Comparison of ENCODE assay signal across 18 cellular contexts in genomic region chr10:80996615-80997193, GRCh38.
A peak's percentile ranks its signal among the peaks of the same experiment; 100 is the strongest.
DNase-seq lines count a peak whose midpoint lies in the region; ATAC-seq, FAIRE-seq and TF ChIP-seq lines count a peak whose summit lies in the region.
"Had no signal": no experiment of that assay in that cellular context is flagged by ENCODE, and none has a peak within 500 bp of the region (broad histone marks: within the 10 kb centered on the region; RNA-seq: fewer than 3 reads in every experiment).

No MANE protein-coding gene starts in this region.

- H3K27me3 ChIP-seq in SJCRH30: no peaks in the 10 kb centered on the region
- H3K27me3 ChIP-seq in aorta (ENCODE audit: control insufficient read depth in 1 of 2, insufficient read depth in 2 of 2, low read length in 1 of 2): no peaks in the 10 kb centered on the region
- H3K27me3 ChIP-seq: Peyer's patch had no signal

- H3K27ac ChIP-seq in SJCRH30 (no peak overlapping the region), kidney (ENCODE audit: low read depth in 2 of 2, low read length in 2 of 2) (no peak overlapping the region), aorta (ENCODE audit: low read depth in 1 of 2, low read length in 2 of 2) (no peak overlapping the region)
- H3K27ac ChIP-seq: Peyer's patch had no signal

- H3K4me3 ChIP-seq in SJCRH30 (no peak overlapping the region), kidney (ENCODE audit: low read length in 2 of 2) (no peak overlapping the region), aorta (ENCODE audit: low read length in 2 of 2) (no peak overlapping the region)
- H3K4me3 ChIP-seq: Peyer's patch had no signal

- 37 to 38% methylated on average over 7 of the region's 7 CpGs for WGBS in aorta, 2 donors

- FAIRE-seq in kidney (lab: Jason Lieb, UNC): no peak
- no peak for FAIRE-seq in RCC 7860 (lab: Jason Lieb, UNC)
- FAIRE-seq: H54 had no signal

- H3K36me3 ChIP-seq in SJCRH30 (no peaks in the 10 kb centered on the region), kidney (ENCODE audit: control insufficient read depth in 1 of 2, insufficient read depth in 2 of 2, low read length in 2 of 2) (no peaks in the 10 kb centered on the region), aorta (ENCODE audit: control insufficient read depth in 1 of 2, insufficient read depth in 2 of 2, low read length in 1 of 2) (no peaks in the 10 kb centered on the region)
- H3K36me3 ChIP-seq: Peyer's patch had no signal

- no peak overlapping the region for H3K9ac ChIP-seq in kidney (ENCODE audit: low read length in 2 of 2)

- H3K4me1 ChIP-seq in SJCRH30: no peaks in the 10 kb centered on the region
- no peaks in the 10 kb centered on the region for H3K4me1 ChIP-seq in kidney (ENCODE audit: control insufficient read depth in 1 of 2, insufficient read depth in 1 of 2, low read depth in 1 of 2, low read length in 2 of 2)
- H3K4me1 ChIP-seq in aorta (ENCODE audit: control insufficient read depth in 1 of 2, insufficient read depth in 2 of 2, low read length in 2 of 2): no peaks in the 10 kb centered on the region
- H3K4me1 ChIP-seq: Peyer's patch had no signal

- TF ChIP-seq CTCF in kidney (IDR thresholded peaks at IDR 0.05; ENCODE audit: borderline replicate concordance, extremely low read depth, insufficient read depth): no peak

- peak; percentile 37 for DNase-seq in Right ventricle myocardium inferior (ENCODE audit: missing footprints)
- DNase-seq in cardiac septum (ENCODE audit: low spot score): no peak
- peak; percentile 40 to 51 for DNase-seq in SJCRH30
- peak; percentile 19 for DNase-seq in kidney
- DNase-seq in aorta: no peak
- DNase-seq in NCI-H1417 treated with DMSO at 0.1 percent for 48 hours (lab: John Stamatoyannopoulos, UW): no peak
- no peak for DNase-seq in RCC 7860 (ENCODE audit: low spot score)
- DNase-seq: ACHN, AML-193, DMS153, HFFc6, NCI-H1694, NCI-H2107, NCI-H510A, Peyer's patch, SHP77 treated with DMSO at 0.1 percent for 48 hours had no signal

- ATAC-seq in Right ventricle myocardium inferior (no peak), aorta (ENCODE audit: low FRiP score) (peak; percentile 26), HG03521 (IDR thresholded peaks at IDR 0.05; ENCODE audit: unreplicated experiment) (no peak)

- intact Hi-C loops in Right ventricle myocardium inferior (cut with DNase I): no loop called here
- intact Hi-C loops in cardiac septum (cut with DNase I): no loop called here
- intact Hi-C loops in kidney (cut with DNase I): no loop called here
- intact Hi-C loops in aorta (cut with DNase I): no loop called here

- H3K9me3 ChIP-seq in SJCRH30 (replicated peaks) (no peaks in the 10 kb centered on the region), kidney (ENCODE audit: control insufficient read depth in 1 of 2, low read length in 2 of 2) (no peaks in the 10 kb centered on the region), aorta (ENCODE audit: control insufficient read depth, low read length) (no peaks in the 10 kb centered on the region)
- H3K9me3 ChIP-seq: Peyer's patch had no signal

Comparison
In these comparisons a context has a peak if more than half of its experiments do, and no peak if none do; other contexts are left out.
1. DNase-seq: peak in Right ventricle myocardium inferior (single experiment), SJCRH30 (2 of 2) and kidney (single experiment); none in cardiac septum (single experiment), aorta (0 of 2), NCI-H1417 treated with DMSO at 0.1 percent for 48 hours (single experiment) and RCC 7860 (single experiment).